18 cellular contexts compared by ENCODE assay signal in genomic region chr4:152528060-152528459, GRCh38. TPM values are rescaled to one million over a fixed set of nuclear protein-coding genes. Genes with fewer than 3 reads are reported as not detected.
DNase-seq lines count a peak whose midpoint lies in the region; ATAC-seq, FAIRE-seq and TF ChIP-seq lines count a peak whose summit lies in the region.
"Had no signal": no experiment of that assay in that cellular context is flagged by ENCODE, and none has a peak within 500 bp of the region (broad histone marks: within the 10 kb centered on the region; RNA-seq: fewer than 3 reads in every experiment).

No MANE protein-coding gene starts in this region.

- H3K27ac ChIP-seq in K562 (ENCODE audit: extremely low read depth, low read depth, low read length) (no peak overlapping the region), right lobe of liver (no peak overlapping the region)

- no peak overlapping the region for H3K9ac ChIP-seq in K562 (ENCODE audit: insufficient read depth in 1 of 2, low read depth in 2 of 2, low read length in 2 of 2)

- intact Hi-C loops in K562 (cut with micrococcal nuclease) (no loop called here), right lobe of liver (cut with DNase I) (no loop called here)

- no peaks in the 10 kb centered on the region for H3K9me1 ChIP-seq in K562 (ENCODE audit: control insufficient read depth, insufficient read depth, low read length)

- no peak for TF ChIP-seq CTCF in K562 (IDR thresholded peaks at IDR 0.05 in 2 of 3, conservative IDR thresholded peaks at IDR 0.05 in 1 of 3; ENCODE audit: insufficient read depth in 2 of 3, low read depth in 1 of 3, low read length in 3 of 3)
- no peak for TF ChIP-seq CTCF in right lobe of liver (IDR thresholded peaks at IDR 0.05)

- no peak overlapping the region for H3K4me3 ChIP-seq in K562
- H3K4me3 ChIP-seq in right lobe of liver, result no peak overlapping the region

- TF ChIP-seq EP300 in K562 (IDR thresholded peaks at IDR 0.05; ENCODE audit: low read length), result peak; percentile 40; the same call in 1 of the 2 replicates

- TF ChIP-seq RAD21 in K562 (CRISPR knock-in tag; conservative IDR thresholded peaks at IDR 0.05 in 1 of 2, IDR thresholded peaks at IDR 0.05 in 1 of 2), result no peak

- DNase-seq in GM18507 (ENCODE audit: extremely low spot score, insufficient read length, low read depth) (no peak), NCI-H2227 treated with DMSO at 0.1 percent for 48 hours (lab: John Stamatoyannopoulos, UW) (peak; percentile 28), K562 (ENCODE audit: extremely low read depth in 1 of 4, low spot score in 3 of 4) (peak; percentile 22 to 72 (median 40)), right lobe of liver (no peak), GDM1 (lab: John Stamatoyannopoulos, UW) (no peak), EL (no peak), UCSD-AML1 (lab: John Stamatoyannopoulos, UW; ENCODE audit: unreplicated experiment) (no peak)
- DNase-seq: AML-193; CD4-positive, CD25-positive, alpha-beta regulatory T cell; H7; IMR-90; NCI-H1048; NCI-H1694 treated with DMSO at 0.1 percent for 48 hours; NCI-H446; SHP77 had no signal

- H3K4me1 ChIP-seq in K562 (replicated peaks in 1 of 2; ENCODE audit: control insufficient read depth in 2 of 2, insufficient read depth in 2 of 2, low read length in 2 of 2) (peaks cover 0 to 27% of the 10 kb centered on the region in 2 experiments; a peak in 4 of 5 replicates), right lobe of liver (peaks cover 0 to 13% (median 6%) of the 10 kb centered on the region in 4 donors)

- peak; percentile 80 for ATAC-seq in K562
- ATAC-seq in right lobe of liver, result peak; percentile 49 to 77 (median 64)
- ATAC-seq in GM21737 (IDR thresholded peaks at IDR 0.05; ENCODE audit: unreplicated experiment), result no peak
- ATAC-seq: Panc1 had no signal

- in situ Hi-C loops in K562 (cut with MboI), result no loop called here

- no TSS peak for BruUV-seq in K562 (replicated peaks; lab: Mats Ljungman, UMichigan)

- H2AFZ ChIP-seq in K562 (ENCODE audit: low read depth, low read length), result no peak overlapping the region

- no peak overlapping the region for H3K4me2 ChIP-seq in K562 (ENCODE audit: insufficient read depth, low read length)

- H3K9me3 ChIP-seq in K562 (replicated peaks; ENCODE audit: control insufficient read depth, insufficient read depth, low read depth, low read length), result no peaks in the 10 kb centered on the region
- H3K9me3 ChIP-seq in right lobe of liver, result no peaks in the 10 kb centered on the region

- H3K27me3 ChIP-seq in K562 (ENCODE audit: control insufficient read depth in 2 of 2, insufficient read depth in 2 of 2, low read length in 2 of 2) (no peaks in the 10 kb centered on the region), right lobe of liver (no peaks in the 10 kb centered on the region)

- CTCF ChIA-PET in K562 (lab: Yijun Ruan, JAX; ENCODE audit: low intra/inter-chr PET ratio), result no interaction called here

- 5% methylated on average over 2 of the region's 2 CpGs for whole genome bisulfite sequencing in K562 (ENCODE audit: insufficient coverage, low coverage, missing lambda C conversion rate)
- WGBS in right lobe of liver (ENCODE audit: insufficient coverage, low coverage, low lambda C conversion rate, missing lambda C conversion rate), result 68% methylated on average over 2 of the region's 2 CpGs

- peaks cover 88% of the 10 kb centered on the region for H3K79me2 ChIP-seq in K562 (ENCODE audit: control insufficient read depth, insufficient read depth, low read length)

- TF ChIP-seq POLR2A in K562 (conservative IDR thresholded peaks at IDR 0.05) (no peak), right lobe of liver (IDR thresholded peaks at IDR 0.05) (no peak)

- POLR2A ChIA-PET in K562 (lab: Yijun Ruan, JAX), result no interaction called here

- FAIRE-seq in GM18507 (lab: Jason Lieb, UNC) (peak; percentile 69), K562 (lab: Jason Lieb, UNC) (peak; percentile 90)
- FAIRE-seq: G401.6 had no signal

- 0 out of 2 replicates have a peak, but pooled peaks cover 10% of the 10 kb centered on the region for H4K20me1 ChIP-seq in K562 (replicated peaks; ENCODE audit: control insufficient read depth, insufficient read depth, low read length)

- H3K36me3 ChIP-seq in K562 (ENCODE audit: control insufficient read depth, insufficient read depth, low read length) (peaks cover 15% of the 10 kb centered on the region; the same call in 1 of the 3 replicates), right lobe of liver (no peaks in the 10 kb centered on the region)

TF ChIP-seq in K562, 482 proteins besides CTCF, POLR2A, EP300 and RAD21 (continues in another document):
- TF ChIP-seq C11orf30 (IDR thresholded peaks at IDR 0.05; ENCODE audit: low read depth), result peak; percentile 49; the same call in 1 of the 2 replicates
- TF ChIP-seq MTA2 (IDR thresholded peaks at IDR 0.05; ENCODE audit: low read depth), result peak; percentile 44; the same call in 1 of the 2 replicates
- TF ChIP-seq CBFA2T2 (conservative IDR thresholded peaks at IDR 0.05), result peak; percentile 72
- no peak for TF ChIP-seq TCF7L2 (IDR thresholded peaks at IDR 0.05; ENCODE audit: low read depth, low read length)
- peak; percentile 76 for TF ChIP-seq ARID1B (IDR thresholded peaks at IDR 0.05)
- peak; percentile 38; the same call in 1 of the 2 replicates for TF ChIP-seq POLR2AphosphoS5 (IDR thresholded peaks at IDR 0.05; ENCODE audit: control insufficient read depth, insufficient read depth, low read depth, low read length)
- 0 out of 2 replicates have a peak, but pooled peaks have one; percentile 18 for TF ChIP-seq FOSL1 (tag; conservative IDR thresholded peaks at IDR 0.05)
- TF ChIP-seq SMARCA4 (IDR thresholded peaks at IDR 0.05), result peak; percentile 60; the same call in 1 of the 2 replicates
- TF ChIP-seq NR2C1 (IDR thresholded peaks at IDR 0.05), result peak; percentile 71
- peak; percentile 86 for TF ChIP-seq NR2C1 (tag; IDR thresholded peaks at IDR 0.05)
- TF ChIP-seq HDAC3 (IDR thresholded peaks at IDR 0.05; ENCODE audit: borderline replicate concordance, partially characterized antibody), result peak; percentile 38
- no peak for TF ChIP-seq TCF15 (CRISPR knock-in tag; IDR thresholded peaks at IDR 0.05)
- TF ChIP-seq HDAC1 (IDR thresholded peaks at IDR 0.05), result peak in 1 of 2 experiments; percentile 64; a peak in 2 of 4 replicates
- TF ChIP-seq THAP7 (CRISPR knock-in tag; IDR thresholded peaks at IDR 0.05), result no peak
- TF ChIP-seq HDAC2 (IDR thresholded peaks at IDR 0.05), result peak; percentile 77; the same call in 1 of the 2 replicates
- 0 out of 4 replicates have a peak, but pooled peaks of 1 of the 2 experiments have one; percentile 22 for TF ChIP-seq TRIM24 (IDR thresholded peaks at IDR 0.05)
- TF ChIP-seq IRF2 (CRISPR knock-in tag; IDR thresholded peaks at IDR 0.05), result no peak
- TF ChIP-seq CTBP1 (IDR thresholded peaks at IDR 0.05; ENCODE audit: borderline replicate concordance), result peak; percentile 67; the same call in 1 of the 2 replicates
- no peak for TF ChIP-seq PTTG1 (tag; IDR thresholded peaks at IDR 0.05; ENCODE audit: low read depth)
- TF ChIP-seq TEAD4 (IDR thresholded peaks at IDR 0.05; ENCODE audit: low read length), result peak; percentile 72
- TF ChIP-seq TEAD4 (CRISPR knock-in tag; IDR thresholded peaks at IDR 0.05; ENCODE audit: borderline replicate concordance), result no peak
- no peak for TF ChIP-seq DDX20 (tag; IDR thresholded peaks at IDR 0.05; ENCODE audit: low read depth)
- peak; percentile 59; the same call in 1 of the 2 replicates for TF ChIP-seq TAL1 (IDR thresholded peaks at IDR 0.05)
- peak; percentile 24; the same call in 1 of the 2 replicates for TF ChIP-seq SOX6 (IDR thresholded peaks at IDR 0.05)
- peak; percentile 40; the same call in 1 of the 2 replicates for TF ChIP-seq ZEB2 (IDR thresholded peaks at IDR 0.05)
- TF ChIP-seq CBFA2T3 (IDR thresholded peaks at IDR 0.05), result peak; percentile 85
- TF ChIP-seq TCF3 (CRISPR knock-in tag; IDR thresholded peaks at IDR 0.05), result peak; percentile 51
- peak; percentile 63; the same call in 1 of the 2 replicates for TF ChIP-seq NCOR1 (IDR thresholded peaks at IDR 0.05)
- TF ChIP-seq RFX1 (IDR thresholded peaks at IDR 0.05), result peak; percentile 53
- TF ChIP-seq DPF2 (IDR thresholded peaks at IDR 0.05), result peak; percentile 53; the same call in 1 of the 2 replicates
- TF ChIP-seq MECOM (CRISPR knock-in tag; IDR thresholded peaks at IDR 0.05), result 0 out of 2 replicates have a peak, but pooled peaks have one; percentile 55
- TF ChIP-seq KDM1A (IDR thresholded peaks at IDR 0.05), result peak; percentile 91 to 92

RNA-seq across cellular contexts. Expression of gene FBXW7, which starts 7.8 kb away (rescaled TPM):
- total RNA-seq in K562 (2011; cell fraction: chromatin; rRNA removed; ENCODE audit: low replicate concordance), result 29.9 and 116 TPM in 2 replicates
- total RNA-seq in K562 (2011; cell fraction: nucleolus; rRNA removed), result 13.0 and 18.2 TPM in 2 replicates
- total RNA-seq in K562 (2011; cell fraction: nucleoplasm; rRNA removed), result 39.8 and 74.2 TPM in 2 replicates
- total RNA-seq in K562 (2014; rRNA removed), result 19.6 and 26.4 TPM in 2 replicates
- total RNA-seq in K562 (2014; rRNA removed; fragmentation: Illumina TruSeq; extraction: Trizol), result 44.2 and 54.8 TPM in 2 replicates
- total RNA-seq in K562 (2015; rRNA removed; fragmentation: Illumina TruSeq; extraction: Trizol), result 39.9 TPM in 2 replicates
- total RNA-seq in K562 (2021), result 19.4 and 19.9 TPM in 2 replicates
- polyA plus RNA-seq in K562 (2011; rRNA removed), result 12.0 and 16.4 TPM in 2 replicates
- 2.0 and 5.6 TPM in 2 replicates for polyA plus RNA-seq in K562 (2011; cell fraction: cytosol; rRNA removed)
- 29.6 and 42.8 TPM in 2 replicates for polyA plus RNA-seq in K562 (2011; cell fraction: nucleus; rRNA removed)
- 12.5 and 13.1 TPM in 2 replicates for polyA plus RNA-seq in K562 (2012)
- 13.1 and 14.3 TPM in 2 replicates for polyA plus RNA-seq in K562 (2014; fragmentation: Illumina TruSeq; extraction: Trizol)
- polyA plus RNA-seq in K562 (2014; fragmentation: Nextera tagmentation; extraction: Ambion mirVana), result 1 to 10 TPM; 6.8 to 9.1 TPM
- 11.8 and 12.4 TPM in 2 replicates for polyA plus RNA-seq in K562 (2014; rRNA removed)
- 95.7 and 99.2 TPM in 2 replicates for polyA minus RNA-seq in K562 (2011; rRNA and poly(A)+ RNA removed)
- polyA minus RNA-seq in K562 (2011; cell fraction: cytosol; rRNA and poly(A)+ RNA removed), result 10.4 and 10.5 TPM in 2 replicates
- polyA minus RNA-seq in K562 (2011; cell fraction: nucleus; rRNA and poly(A)+ RNA removed), result 37.0 and 64.0 TPM in 2 replicates
- total RNA-seq in right lobe of liver, result 10 to 100 TPM; 12.9 to 25.5 (median 17.6) TPM

Comparison
In these comparisons a context has a peak if more than half of its experiments do, and no peak if none do; other contexts are left out.
1. DNase-seq: peak in NCI-H2227 treated with DMSO at 0.1 percent for 48 hours (single experiment) and K562 (4 of 4); none in GM18507 (single experiment), right lobe of liver (0 of 3), GDM1 (single experiment), EL (single experiment) and UCSD-AML1 (single experiment).